In the genomic region with DNA sequence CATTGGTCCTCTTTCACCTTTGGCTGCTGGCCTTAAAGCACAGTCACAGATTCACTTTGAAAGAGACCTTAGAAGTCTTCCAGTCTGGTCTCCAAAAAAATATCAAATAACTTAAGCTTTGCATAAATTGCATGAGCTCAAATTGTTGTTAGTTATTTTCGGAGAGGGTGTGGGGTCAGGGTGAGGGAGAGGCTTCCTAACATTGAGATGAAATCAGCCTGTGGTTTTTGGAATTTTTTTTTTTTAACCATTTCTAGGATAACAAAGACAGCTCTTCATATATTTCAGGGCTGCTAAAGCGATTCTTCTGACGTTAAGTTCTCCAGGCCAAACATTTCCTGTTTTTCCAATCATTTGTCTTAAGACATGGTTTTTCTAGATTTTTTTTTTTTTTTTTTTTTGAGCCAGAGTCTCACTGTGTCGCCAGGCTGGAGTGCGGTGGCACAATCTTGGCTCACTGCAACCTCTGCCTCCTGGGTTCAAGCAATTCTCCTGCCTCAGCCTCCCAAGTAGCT, we compare ENCODE assay signal across 28 cellular contexts. TPM values are rescaled to one million over a fixed set of nuclear protein-coding genes. Genes with fewer than 3 reads are reported as not detected.
DNase-seq lines count a peak whose midpoint lies in the region; ATAC-seq and TF ChIP-seq lines count a peak whose summit lies in the region.
"Had no signal": no experiment of that assay in that cellular context is flagged by ENCODE, and none has a peak within 500 bp of the region (broad histone marks: within the 10 kb centered on the region; RNA-seq: fewer than 3 reads in every experiment).

No MANE protein-coding gene starts in this region.

- no peak overlapping the region for H3K4me2 ChIP-seq in H9 (ENCODE audit: insufficient read depth, insufficient read length, low read length)
- H3K4me2 ChIP-seq in fibroblast of lung (ENCODE audit: extremely low read depth, insufficient read depth, low read length) = no peak overlapping the region
- H3K4me2 ChIP-seq: neural progenitor cell, SK-N-SH had no signal

- no peak overlapping the region for H2BK120ac ChIP-seq in H9 (ENCODE audit: low read depth, low read length, poor library complexity, severe bottlenecking)

- H3K79me2 ChIP-seq in H9 (ENCODE audit: insufficient read depth, low read length) (peaks cover 31% of the 10 kb centered on the region; the same call in 1 of the 2 replicates), fibroblast of lung (ENCODE audit: control insufficient read depth, insufficient read depth, low read length) (no peaks in the 10 kb centered on the region)

- H3K4me3 Mint-ChIP-seq in H9 (0 out of 5 replicates have a peak overlapping the region, but pooled peaks of 1 of the 2 experiments have one; percentile 6), progenitor cell of endocrine pancreas (ENCODE audit: low read depth) (peak overlapping the region; percentile 11)
- H3K4me3 Mint-ChIP-seq: activated CD4-positive, alpha-beta T cell treated with anti-CD3 and anti-CD28 coated beads, Interleukin-2, amount 10 ng/mL, durations not matched to agents 24 days and 14 days; activated T-cell treated with anti-CD3 and anti-CD28 coated beads, Interleukin-2, amount 50 U/mL, for 24 hours; neural progenitor cell; stimulated activated effector memory CD8-positive, alpha-beta T cell treated with anti-CD3 and anti-CD28 coated beads, Interleukin-12 subunit alpha, Interleukin-12 subunit beta, amount 100 ng/mL, for 72 hours; T-helper 1 cell treated with Interleukin-12 subunit alpha and Interleukin-12 subunit beta and Interleukin-4 antibody, amounts not matched to agents 30 μg/mL and 1 μg/mL, for 36 hours had no signal

- TF ChIP-seq CTCF in H9 (conservative IDR thresholded peaks at IDR 0.05) (no peak), fibroblast of lung (conservative IDR thresholded peaks at IDR 0.05 in 1 of 2, IDR thresholded peaks at IDR 0.05 in 1 of 2; ENCODE audit: low read depth in 1 of 2, low read length in 2 of 2) (no peak), progenitor cell of endocrine pancreas (IDR thresholded peaks at IDR 0.05; ENCODE audit: unreplicated experiment) (no peak)

- H4K8ac ChIP-seq in H9 (replicated peaks; ENCODE audit: insufficient read length, low read depth, low read length) = no peak overlapping the region

- no peak overlapping the region for H3K14ac ChIP-seq in H9 (ENCODE audit: insufficient read depth, low read length)

- no peaks in the 10 kb centered on the region; a peak in 1 of 5 replicates for H3K9me3 Mint-ChIP-seq in H9
- H3K9me3 Mint-ChIP-seq in progenitor cell of endocrine pancreas (ENCODE audit: low read depth) = no peaks in the 10 kb centered on the region
- H3K9me3 Mint-ChIP-seq: activated CD4-positive, alpha-beta T cell treated with anti-CD3 and anti-CD28 coated beads, Interleukin-2, amount 10 ng/mL, durations not matched to agents 24 days and 14 days; activated T-cell treated with anti-CD3 and anti-CD28 coated beads, Interleukin-2, amount 50 U/mL, for 24 hours; neural progenitor cell; stimulated activated effector memory CD8-positive, alpha-beta T cell treated with anti-CD3 and anti-CD28 coated beads, Interleukin-12 subunit alpha, Interleukin-12 subunit beta, amount 100 ng/mL, for 72 hours; T-helper 1 cell treated with Interleukin-12 subunit alpha and Interleukin-12 subunit beta and Interleukin-4 antibody, amounts not matched to agents 30 μg/mL and 1 μg/mL, for 36 hours had no signal

- H2BK5ac ChIP-seq in H9 (ENCODE audit: insufficient read length, low read length) = no peak overlapping the region

- no peak overlapping the region for H2AK5ac ChIP-seq in H9 (ENCODE audit: insufficient read length, low read length)

- peak overlapping the region in 2 of 3 experiments; percentile 27 to 66; a peak in 3 of 7 replicates for H3K27ac Mint-ChIP-seq in H9
- H3K27ac Mint-ChIP-seq in progenitor cell of endocrine pancreas = peak overlapping the region; percentile 60
- H3K27ac Mint-ChIP-seq: activated CD4-positive, alpha-beta T cell treated with anti-CD3 and anti-CD28 coated beads, Interleukin-2, amount 10 ng/mL, durations not matched to agents 24 days and 14 days; activated T-cell treated with anti-CD3 and anti-CD28 coated beads, Interleukin-2, amount 50 U/mL, for 24 hours; neural progenitor cell; stimulated activated effector memory CD8-positive, alpha-beta T cell treated with anti-CD3 and anti-CD28 coated beads, Interleukin-12 subunit alpha, Interleukin-12 subunit beta, amount 100 ng/mL, for 72 hours; T-helper 1 cell treated with Interleukin-12 subunit alpha and Interleukin-12 subunit beta and Interleukin-4 antibody, amounts not matched to agents 30 μg/mL and 1 μg/mL, for 36 hours had no signal

- WGBS in H9 (ENCODE audit: extremely low coverage, insufficient read length, low lambda C conversion rate) = no CpG with 5 or more reads among the region's 5 CpGs

- H3K79me1 ChIP-seq in H9 (ENCODE audit: insufficient read depth, low read depth, low read length, poor library complexity, severe bottlenecking) = no peaks in the 10 kb centered on the region

- H3K4me3 ChIP-seq in SJCRH30 (no peak overlapping the region), fibroblast of lung (replicated peaks in 1 of 4; ENCODE audit: control extremely low read depth in 1 of 4, insufficient read depth in 1 of 4, low read depth in 3 of 4, low read length in 4 of 4) (no peak overlapping the region)
- H3K4me3 ChIP-seq: lower lobe of right lung, mucosa of descending colon, neural progenitor cell, sigmoid colon had no signal

- H3K36me3 ChIP-seq in SJCRH30 (no peaks in the 10 kb centered on the region), fibroblast of lung (ENCODE audit: control insufficient read depth, insufficient read depth, low read length) (no peaks in the 10 kb centered on the region)
- H3K36me3 ChIP-seq: lower lobe of right lung, neural progenitor cell, sigmoid colon had no signal

- H3K27me3 ChIP-seq in H9 (ENCODE audit: insufficient read depth, low read length) (no peaks in the 10 kb centered on the region), SJCRH30 (no peaks in the 10 kb centered on the region), fibroblast of lung (ENCODE audit: control insufficient read depth, insufficient read depth, low read length) (peaks cover 15% of the 10 kb centered on the region)
- H3K27me3 ChIP-seq: neural progenitor cell had no signal

- H2BK12ac ChIP-seq in H9 (ENCODE audit: insufficient read length, low read depth, low read length) = no peak overlapping the region

- H3K9ac ChIP-seq in H9 (ENCODE audit: extremely low read depth, insufficient read length, low read length) (peak overlapping the region; percentile 34), fibroblast of lung (ENCODE audit: insufficient read depth, low read length) (no peak overlapping the region)
- H3K9ac ChIP-seq: neural progenitor cell, SK-N-SH had no signal

- no peak overlapping the region for H3T11ph ChIP-seq in H9 (ENCODE audit: low read length)

- H3K27me3 Mint-ChIP-seq in H9 (ENCODE audit: low read depth) = no peaks in the 10 kb centered on the region
- H3K27me3 Mint-ChIP-seq in progenitor cell of endocrine pancreas = no peaks in the 10 kb centered on the region

- H2BK15ac ChIP-seq in H9 (ENCODE audit: low read depth, low read length) = no peak overlapping the region

- no peak for ATAC-seq in HG03378 (IDR thresholded peaks at IDR 0.05; ENCODE audit: unreplicated experiment)
- ATAC-seq in HG03135 (IDR thresholded peaks at IDR 0.05; ENCODE audit: unreplicated experiment) = no peak
- ATAC-seq: lower lobe of right lung; mucosa of descending colon; stimulated activated effector memory CD8-positive, alpha-beta T cell treated with anti-CD3 and anti-CD28 coated beads, Interleukin-12 subunit alpha, Interleukin-12 subunit beta, amount 100 ng/mL, for 72 hours had no signal

- no peak overlapping the region for H3K4ac ChIP-seq in H9 (ENCODE audit: low read depth, low read length)

- H3K9me3 ChIP-seq in H9 (ENCODE audit: control insufficient read depth, low read depth, low read length) (no peaks in the 10 kb centered on the region), SJCRH30 (replicated peaks) (no peaks in the 10 kb centered on the region), fibroblast of lung (ENCODE audit: control insufficient read depth, insufficient read depth, low read depth, low read length) (no peaks in the 10 kb centered on the region)
- H3K9me3 ChIP-seq: lower lobe of right lung, mucosa of descending colon, sigmoid colon, SK-N-SH had no signal

- no peak overlapping the region for H3K56ac ChIP-seq in H9 (ENCODE audit: insufficient read length, low read depth, low read length)

- no peaks in the 10 kb centered on the region for H4K20me1 ChIP-seq in H9 (ENCODE audit: control insufficient read depth, insufficient read depth, insufficient read length)
- no peaks in the 10 kb centered on the region for H4K20me1 ChIP-seq in fibroblast of lung (ENCODE audit: control insufficient read depth, extremely low read depth, insufficient read depth, low read length)

- H3K4me1 Mint-ChIP-seq in H9 (peaks cover 44 to 46% of the 10 kb centered on the region in 2 experiments), progenitor cell of endocrine pancreas (ENCODE audit: low read depth) (peaks cover 43% of the 10 kb centered on the region)

- no peak overlapping the region for H3K23ac ChIP-seq in H9 (ENCODE audit: insufficient read length, low read depth, low read length)

- DNase-seq in H9 = no peak
- DNase-seq in SJCRH30 = peak in 1 of 2 experiments; percentile 47
- peak; percentile 46 to 56 for DNase-seq in fibroblast of lung (ENCODE audit: low read depth in 2 of 2)
- no peak for DNase-seq in progenitor cell of endocrine pancreas (ENCODE audit: low spot score, unreplicated experiment)
- no peak for DNase-seq in mucosa of gallbladder (ENCODE audit: low spot score)
- DNase-seq in NAMALWA (ENCODE audit: low spot score) = no peak
- DNase-seq: activated CD4-positive, alpha-beta T cell treated with anti-CD3 and anti-CD28 coated beads, Interleukin-2, amount 10 ng/mL, durations not matched to agents 24 days and 14 days; activated gamma-delta T cell; activated T-cell treated with anti-CD3 and anti-CD28 coated beads, Interleukin-2, amount 50 U/mL, for 24 hours; C1 segment of cervical spinal cord; DND-41; Kasumi-1; kidney; lower lobe of right lung; mucosa of descending colon; NCI-H1092; NCI-H187 treated with DMSO at 0.1 percent for 48 hours; NCI-H526 treated with DMSO at 0.1 percent for 48 hours; posterior cingulate gyrus; RPMI8226; sigmoid colon; SK-N-SH; stimulated activated CD4-positive, alpha-beta T cell treated with anti-CD3 and anti-CD28 coated beads, Interleukin-4, amount 100 ng/mL, for 24 hours had no signal

- H3K4me1 ChIP-seq in H9 (ENCODE audit: insufficient read depth, low read length) (peaks cover 3% of the 10 kb centered on the region; the same call in 1 of the 2 replicates), SJCRH30 (peaks cover 42% of the 10 kb centered on the region), fibroblast of lung (ENCODE audit: control insufficient read depth, extremely low read depth, insufficient read depth, low read length) (peaks cover 8% of the 10 kb centered on the region)

- H2AFZ ChIP-seq in H9 (ENCODE audit: low read length) = no peak overlapping the region
- peak overlapping the region; percentile 21 for H2AFZ ChIP-seq in fibroblast of lung (ENCODE audit: low read length)
- H2AFZ ChIP-seq: neural progenitor cell had no signal

- no peak overlapping the region for H3K18ac ChIP-seq in H9 (ENCODE audit: insufficient read length, low read depth, low read length)

- peaks cover 9% of the 10 kb centered on the region for H3K23me2 ChIP-seq in H9 (ENCODE audit: insufficient read length, low read depth, low read length, poor library complexity, severe bottlenecking)

- H2BK20ac ChIP-seq in H9 (ENCODE audit: low read depth, low read length, poor library complexity, severe bottlenecking) = no peak overlapping the region

- H4K5ac ChIP-seq in H9 (ENCODE audit: insufficient read length, low read depth, low read length) = no peak overlapping the region

- no peaks in the 10 kb centered on the region; a peak in 1 of 7 replicates for H3K36me3 Mint-ChIP-seq in H9 (ENCODE audit: insufficient read depth in 1 of 3, low read depth in 3 of 3)
- peaks cover 4% of the 10 kb centered on the region for H3K36me3 Mint-ChIP-seq in progenitor cell of endocrine pancreas (ENCODE audit: insufficient read depth)
- H3K36me3 Mint-ChIP-seq: neural progenitor cell; stimulated activated effector memory CD8-positive, alpha-beta T cell treated with anti-CD3 and anti-CD28 coated beads, Interleukin-12 subunit alpha, Interleukin-12 subunit beta, amount 100 ng/mL, for 72 hours had no signal

- no peak overlapping the region for H3K27ac ChIP-seq in H9 (ENCODE audit: insufficient read length, low read depth, low read length)
- peak overlapping the region; percentile 43; the same call in 1 of the 2 replicates for H3K27ac ChIP-seq in SJCRH30
- no peak overlapping the region for H3K27ac ChIP-seq in fibroblast of lung (ENCODE audit: insufficient read depth, low read length)
- H3K27ac ChIP-seq: lower lobe of right lung, neural progenitor cell, sigmoid colon had no signal

- no peak overlapping the region for H4K91ac ChIP-seq in H9 (ENCODE audit: insufficient read length, low read depth, low read length)

RNA-seq across cellular contexts. Expression of a gene that starts 4.5 kb away (rescaled TPM):
- total RNA-seq in H9 (2021) (105 and 109 TPM in 2 replicates), fibroblast of lung (2.3 and 7.8 TPM in 2 replicates), progenitor cell of endocrine pancreas (131 and 143 TPM in 2 replicates), mucosa of gallbladder (152 TPM)
- total RNA-seq in SJCRH30 (2014; rRNA removed; shearing (Covaris generic)) = 36.1 and 36.6 TPM in 2 replicates
- 2.7 and 3.1 TPM in 2 replicates for polyA plus RNA-seq in fibroblast of lung
- polyA plus RNA-seq in fibroblast of lung (2012) = 1.1 and 1.3 TPM in 2 replicates
- polyA minus RNA-seq in fibroblast of lung (ENCODE audit: low replicate concordance) = 0.07 and 2.1 TPM in 2 replicates

Comparison
In these comparisons a context has a peak if more than half of its experiments do, and no peak if none do; other contexts are left out.
1. DNase-seq: peak in fibroblast of lung (2 of 2); none in H9 (single experiment), progenitor cell of endocrine pancreas (single experiment), mucosa of gallbladder (single experiment) and NAMALWA (single experiment).